Comparison of ENCODE assay signal across 8 cellular contexts in genomic region chr3:11717768-11718581, GRCh38.
DNase-seq lines count a peak whose midpoint lies in the region; ATAC-seq and TF ChIP-seq lines count a peak whose summit lies in the region.

No MANE protein-coding gene starts in this region.

- no peaks in the 10 kb centered on the region for H3K9me3 Mint-ChIP-seq in activated T-cell treated with anti-CD3 and anti-CD28 coated beads, Interleukin-2, amount 50 U/mL, for 72 hours

- peaks cover 0 to 3% of the 10 kb centered on the region in 2 donors for H3K36me3 Mint-ChIP-seq in activated T-cell treated with anti-CD3 and anti-CD28 coated beads, Interleukin-2, amount 50 U/mL, for 72 hours (ENCODE audit: insufficient read depth in 2 of 2)

- peaks cover 20% of the 10 kb centered on the region for H3K27me3 Mint-ChIP-seq in activated T-cell treated with anti-CD3 and anti-CD28 coated beads, Interleukin-2, amount 50 U/mL, for 72 hours (ENCODE audit: low read depth)

- no peak for ATAC-seq in activated T-cell treated with anti-CD3 and anti-CD28 coated beads, Interleukin-2, amount 50 U/mL, for 72 hours (replicated peaks in 1 of 2)
- peak; percentile 15 for ATAC-seq in HG03064 (IDR thresholded peaks at IDR 0.05; ENCODE audit: low read depth, unreplicated experiment)

- H3K4me1 ChIP-seq in sigmoid colon: peaks cover 0 to 26% (median 22%) of the 10 kb centered on the region in 4 donors

- peak in 1 of 2 donors; percentile 3 for DNase-seq in activated T-cell treated with anti-CD3 and anti-CD28 coated beads, Interleukin-2, amount 50 U/mL, for 72 hours
- no peak for DNase-seq in activated T-cell treated with anti-CD3 and anti-CD28 coated beads, Interleukin-2, amount 50 U/mL, for 48 hours
- DNase-seq in foreskin melanocyte (peak; percentile 74), sigmoid colon (no peak), C1 segment of cervical spinal cord (lab: John Stamatoyannopoulos, UW) (no peak)
- no peak for DNase-seq in activated CD4-positive, alpha-beta T cell treated with anti-CD3 and anti-CD28 coated beads, Interleukin-2, amount 50 U/mL, for 1 hour

- WGBS in sigmoid colon, 2 donors: 17 to 23% methylated on average over 9 of the region's 9 CpGs

- TF ChIP-seq CTCF in VCaP (conservative IDR thresholded peaks at IDR 0.05) (no peak), sigmoid colon (IDR thresholded peaks at IDR 0.05) (no peak)

- H3K4me1 Mint-ChIP-seq in activated T-cell treated with anti-CD3 and anti-CD28 coated beads, Interleukin-2, amount 50 U/mL, for 72 hours (ENCODE audit: low read depth): peaks cover 15% of the 10 kb centered on the region

- no peak for TF ChIP-seq EP300 in sigmoid colon (IDR thresholded peaks at IDR 0.05)

- no peaks in the 10 kb centered on the region for H3K27me3 ChIP-seq in sigmoid colon

- no peaks in the 10 kb centered on the region for H3K9me3 ChIP-seq in sigmoid colon

- peak overlapping the region; percentile 74 to 92 (median 80) for H3K4me3 ChIP-seq in sigmoid colon

- peak overlapping the region; percentile 91 for H3K27ac Mint-ChIP-seq in activated T-cell treated with anti-CD3 and anti-CD28 coated beads, Interleukin-2, amount 50 U/mL, for 72 hours

- no peaks in the 10 kb centered on the region for H3K36me3 ChIP-seq in sigmoid colon

- peak overlapping the region; percentile 89 to 92 for H3K4me3 Mint-ChIP-seq in activated T-cell treated with anti-CD3 and anti-CD28 coated beads, Interleukin-2, amount 50 U/mL, for 72 hours

- H3K27ac ChIP-seq in VCaP: peak overlapping the region; percentile 96
- peak overlapping the region; percentile 91 to 94 (median 94) for H3K27ac ChIP-seq in sigmoid colon

- intact Hi-C loops in sigmoid colon (cut with DNase I): loop anchor here (2.0 to 10.0 kb wide), 2 partner anchors 75 to 253 kb away; partner anchors contain the start of gene VGLL4

- no peak for TF ChIP-seq POLR2A in sigmoid colon (IDR thresholded peaks at IDR 0.05)
